Comparison of ENCODE assay signal across 10 cellular contexts in the genomic region with DNA sequence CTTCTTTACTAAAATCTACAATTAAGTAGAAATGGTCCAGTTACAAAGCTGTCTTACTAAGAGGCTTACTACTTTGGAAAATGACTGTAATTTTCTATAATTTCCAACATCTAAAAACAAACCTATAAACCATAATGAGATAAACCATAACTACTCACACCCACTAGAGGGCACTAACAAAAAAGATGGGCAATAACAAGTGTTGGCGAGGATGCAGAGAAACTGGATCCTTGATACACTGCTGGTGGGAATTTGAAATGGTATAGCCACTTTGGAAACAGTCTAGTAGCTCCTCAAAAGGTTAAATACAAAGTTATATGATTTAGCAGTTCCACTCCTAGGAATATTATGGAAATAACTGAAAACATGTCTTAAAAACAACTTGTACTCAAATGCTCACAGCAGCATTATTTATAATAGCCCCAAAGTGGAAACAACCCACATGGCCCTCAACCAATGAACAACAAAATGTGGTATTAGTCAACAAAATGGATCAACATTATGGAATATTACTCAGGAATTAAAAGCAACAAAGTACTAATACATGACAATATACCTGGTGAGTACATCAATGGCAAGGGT.
A peak's percentile ranks its signal among the peaks of the same experiment; 100 is the strongest.
DNase-seq lines count a peak whose midpoint lies in the region; ATAC-seq and TF ChIP-seq lines count a peak whose summit lies in the region.
"Had no signal": no experiment of that assay in that cellular context is flagged by ENCODE, and none has a peak within 500 bp of the region (broad histone marks: within the 10 kb centered on the region; RNA-seq: fewer than 3 reads in every experiment).

No MANE protein-coding gene starts in this region.

- TF ChIP-seq CTCF in AG09319 (IDR thresholded peaks at IDR 0.05; ENCODE audit: low read depth, low read length) (peak; percentile 31), GM13976 (IDR thresholded peaks at IDR 0.05; ENCODE audit: borderline replicate concordance, control extremely low read depth, extremely low read depth, insufficient read depth, missing control alignments) (peak; percentile 27), SU-DHL-6 (IDR thresholded peaks at IDR 0.05; ENCODE audit: insufficient read depth, low read length, poor library complexity, severe bottlenecking) (peak; percentile 39)

- no peaks in the 10 kb centered on the region for H3K9me2 ChIP-seq in SU-DHL-6 (replicated peaks; ENCODE audit: insufficient read depth, low read length)

- ATAC-seq in HG02798 (IDR thresholded peaks at IDR 0.05; ENCODE audit: poor library complexity, unreplicated experiment) = no peak
- ATAC-seq: sciatic nerve had no signal

- H3K27ac ChIP-seq in SU-DHL-6 (ENCODE audit: low read depth, low read length) = no peak overlapping the region

- no peaks in the 10 kb centered on the region for H4K20me1 ChIP-seq in SU-DHL-6 (ENCODE audit: low read depth, low read length)

- no peak overlapping the region for H3K4me3 ChIP-seq in SU-DHL-6 (ENCODE audit: insufficient read depth, low read length, poor library complexity, severe bottlenecking)

- no peak overlapping the region for H3K9ac ChIP-seq in SU-DHL-6 (ENCODE audit: low read length)

- H3K4me2 ChIP-seq in SU-DHL-6 (ENCODE audit: low read depth, low read length, poor library complexity, severe bottlenecking) = no peak overlapping the region

- H3K27me3 ChIP-seq in SU-DHL-6 (ENCODE audit: low read length) = no peaks in the 10 kb centered on the region

- no peak overlapping the region for H2AFZ ChIP-seq in SU-DHL-6 (ENCODE audit: low read depth, low read length, severe bottlenecking)

- peaks cover 7% of the 10 kb centered on the region; the same call in 1 of the 2 replicates for H3K9me3 ChIP-seq in SU-DHL-6 (ENCODE audit: insufficient read depth, low read length)

- no peaks in the 10 kb centered on the region for H3K79me2 ChIP-seq in SU-DHL-6 (ENCODE audit: insufficient read depth, low read length)

- peaks cover 8% of the 10 kb centered on the region for H3K36me3 ChIP-seq in SU-DHL-6 (ENCODE audit: low read length)

- DNase-seq in AG09319 (ENCODE audit: extremely low read depth, low read depth) (no peak), GM13976 (ENCODE audit: low spot score) (no peak), foreskin melanocyte (peak; percentile 19), COR-L47 (lab: John Stamatoyannopoulos, UW) (no peak), NOMO-1 treated with dmso at 0.1 percent for 144 hours (lab: John Stamatoyannopoulos, UW; ENCODE audit: unreplicated experiment) (no peak), NCI-H1417 treated with DMSO at 0.1 percent for 48 hours (lab: John Stamatoyannopoulos, UW) (no peak)
- DNase-seq: cerebellar nuclear complex had no signal

- no peaks in the 10 kb centered on the region for H3F3A ChIP-seq in SU-DHL-6 (ENCODE audit: insufficient read depth)

- in situ Hi-C loops in GM13976 (cut with MboI; ENCODE audit: low sequenced_read_pairs, unreplicated experiment) = loop anchor here (5.0 to 10.0 kb wide), 2 partner anchors 450 to 532 kb away; no protein-coding TSS in a partner anchor
